10 cellular contexts compared by ENCODE assay signal in genomic region chr9:97529363-97530076, GRCh38. TPM values are rescaled to one million over a fixed set of nuclear protein-coding genes. Genes with fewer than 3 reads are reported as not detected.
DNase-seq lines count a peak whose midpoint lies in the region; ATAC-seq and TF ChIP-seq lines count a peak whose summit lies in the region.
"Had no signal": no experiment of that assay in that cellular context is flagged by ENCODE, and none has a peak within 500 bp of the region (broad histone marks: within the 10 kb centered on the region; RNA-seq: fewer than 3 reads in every experiment).

No MANE protein-coding gene starts in this region.

- ATAC-seq in GM19455 (IDR thresholded peaks at IDR 0.05; ENCODE audit: unreplicated experiment) (peak; percentile 80), HG03469 (IDR thresholded peaks at IDR 0.05; ENCODE audit: unreplicated experiment) (peak; percentile 65), GM23338 (no peak)
- ATAC-seq: HCT116 had no signal

- H3K27me3 Mint-ChIP-seq in GM23338 (ENCODE audit: insufficient read depth, low read depth, poor library complexity) = peaks cover 12% of the 10 kb centered on the region

- no peaks in the 10 kb centered on the region for H3K9me2 ChIP-seq in GM23338 (ENCODE audit: insufficient read depth)

- no peaks in the 10 kb centered on the region for H3K27me3 ChIP-seq in esophagus (ENCODE audit: control insufficient read depth in 1 of 2, insufficient read depth in 2 of 2, low read length in 2 of 2)
- H3K27me3 ChIP-seq in testis = no peaks in the 10 kb centered on the region
- no peaks in the 10 kb centered on the region for H3K27me3 ChIP-seq in GM23338 (ENCODE audit: insufficient read depth)
- H3K27me3 ChIP-seq: adrenal gland had no signal

- H3K4me3 ChIP-seq in esophagus (ENCODE audit: low read depth in 1 of 2, low read length in 2 of 2) (no peak overlapping the region), testis (no peak overlapping the region), GM23338 (no peak overlapping the region)
- H3K4me3 ChIP-seq: adrenal gland had no signal

- WGBS in esophagus, 2 donors = 49 to 55% methylated on average over 11 of the region's 11 CpGs
- WGBS in testis, 2 donors = 38 to 61% methylated on average over 11 of the region's 11 CpGs

- TF ChIP-seq POLR2A in testis (IDR thresholded peaks at IDR 0.05) = no peak

- H3K4me3 Mint-ChIP-seq in GM23338 = no peak overlapping the region

- peaks cover 32% of the 10 kb centered on the region for H3K4me1 Mint-ChIP-seq in GM23338

- no peaks in the 10 kb centered on the region for H3K79me2 ChIP-seq in GM23338 (replicated peaks; ENCODE audit: insufficient read depth)

- peak; percentile 77 for DNase-seq in ELR (ENCODE audit: low read depth)
- DNase-seq in testis = peak; percentile 54
- no peak for DNase-seq in GM23338 (ENCODE audit: low spot score)
- DNase-seq in T1000 (lab: John Stamatoyannopoulos, UW) = no peak
- DNase-seq in Kasumi-1 (lab: John Stamatoyannopoulos, UW) = no peak

- H3K27ac ChIP-seq in esophagus (ENCODE audit: low read depth in 2 of 2, low read length in 1 of 2) (peak overlapping the region; percentile 22 to 81), testis (peak overlapping the region; percentile 76 to 78), GM23338 (ENCODE audit: low read depth) (no peak overlapping the region)

- no peak for TF ChIP-seq CTCF in testis (IDR thresholded peaks at IDR 0.05)
- no peak for TF ChIP-seq CTCF in GM23338 (conservative IDR thresholded peaks at IDR 0.05; ENCODE audit: low read depth in 2 of 2)

- no peak overlapping the region for H3K27ac Mint-ChIP-seq in GM23338

- no peaks in the 10 kb centered on the region for H3K9me3 Mint-ChIP-seq in GM23338

- no peaks in the 10 kb centered on the region for H3K9me3 ChIP-seq in esophagus (ENCODE audit: control insufficient read depth in 2 of 2, insufficient read depth in 1 of 2, low read depth in 1 of 2, low read length in 1 of 2)
- no peaks in the 10 kb centered on the region for H3K9me3 ChIP-seq in testis
- H3K9me3 ChIP-seq: adrenal gland had no signal

- H3K4me2 ChIP-seq in GM23338 = no peak overlapping the region

- no peaks in the 10 kb centered on the region for H3F3A ChIP-seq in GM23338 (replicated peaks; ENCODE audit: low read depth)

- no peak overlapping the region for H2AFZ ChIP-seq in GM23338

- no peaks in the 10 kb centered on the region for H4K20me1 ChIP-seq in GM23338 (replicated peaks; ENCODE audit: insufficient read depth)

- H3K36me3 ChIP-seq in esophagus (ENCODE audit: control insufficient read depth in 2 of 2, insufficient read depth in 2 of 2, low read length in 1 of 2) = no peaks in the 10 kb centered on the region
- no peaks in the 10 kb centered on the region for H3K36me3 ChIP-seq in testis (ENCODE audit: low read depth, missing control alignments)
- H3K36me3 ChIP-seq in GM23338 (ENCODE audit: insufficient read depth) = no peaks in the 10 kb centered on the region

- H3K4me1 ChIP-seq in esophagus (ENCODE audit: control insufficient read depth in 2 of 2, insufficient read depth in 2 of 2, low read length in 1 of 2) = no peaks in the 10 kb centered on the region
- peaks cover 22% of the 10 kb centered on the region for H3K4me1 ChIP-seq in testis
- H3K4me1 ChIP-seq in GM23338 (ENCODE audit: insufficient read depth) = peaks cover 16% of the 10 kb centered on the region

- intact Hi-C loops in testis (cut with DNase I; ENCODE audit: low total_unique reads) = no loop called here

- H3K36me3 Mint-ChIP-seq in GM23338 (ENCODE audit: low read depth) = no peaks in the 10 kb centered on the region

TF ChIP-seq in GM23338, 12 proteins besides CTCF, POLR2A, EP300 and RAD21 (continues in another document):
- TF ChIP-seq JUNB (IDR thresholded peaks at IDR 0.05; ENCODE audit: unreplicated experiment) (no peak), ZNF331 (CRISPR knock-in tag; IDR thresholded peaks at IDR 0.05; ENCODE audit: low read depth) (no peak), EZH2phosphoT487 (IDR thresholded peaks at IDR 0.05; ENCODE audit: unreplicated experiment) (no peak), CREB1 (CRISPR knock-in tag; IDR thresholded peaks at IDR 0.05; ENCODE audit: low read depth) (no peak), EZH2 (IDR thresholded peaks at IDR 0.05; ENCODE audit: low read depth, unreplicated experiment) (no peak), ZNF114 (CRISPR knock-in tag; IDR thresholded peaks at IDR 0.05) (no peak), NANOG (IDR thresholded peaks at IDR 0.05; ENCODE audit: borderline replicate concordance) (no peak), ZNF462 (CRISPR knock-in tag; IDR thresholded peaks at IDR 0.05) (no peak), POLR2AphosphoS5 (IDR thresholded peaks at IDR 0.05; ENCODE audit: low read depth) (no peak)

RNA-seq across cellular contexts. Expression of gene TMOD1, which starts 28.1 kb away (rescaled TPM):
- polyA plus RNA-seq in esophagus (1 to 10 TPM; 3.2 to 7.1 TPM), testis (ENCODE audit: insufficient read depth, low read depth, low replicate concordance) (7.8 TPM), GM23338 (2016; fragmentation: Nextera tagmentation; extraction: Ambion mirVana) (4.1 and 4.5 TPM in 2 replicates)
- 1 to 10 TPM; 3.9 TPM for total RNA-seq in testis
- 0.43 and 0.69 TPM in 2 replicates for total RNA-seq in GM23338 (2014; rRNA removed; shearing (Covaris generic))

Comparison
In these comparisons a context has a peak if more than half of its experiments do, and no peak if none do; other contexts are left out.
1. DNase-seq: peak in ELR (single experiment) and testis (single experiment); none in GM23338 (single experiment), T1000 (single experiment) and Kasumi-1 (0 of 2).